Comparison of ENCODE assay signal across 1 cellular context in genomic region chr16:20900299-20901067, GRCh38.
TF ChIP-seq lines count a peak whose summit lies in the region.

TSS of gene DCUN1D3 (minus strand) at chr16:20900358. CDS start at chr16:20862538, 37,820 bp downstream.
TSS of gene LYRM1 (plus strand) at chr16:20900771. CDS start at chr16:20915556, 14,785 bp downstream.

TF ChIP-seq in HEK293, 187 proteins besides CTCF, POLR2A, EP300 and RAD21 (continued from another document and continues in another):
- peak; percentile 100 for TF ChIP-seq PRDM10 (tag by site-specific recombination; IDR thresholded peaks at IDR 0.05)
- TF ChIP-seq SETDB1 (IDR thresholded peaks at IDR 0.05; ENCODE audit: insufficient read length, low read length) = no peak
- peak; percentile 24; the same call in 1 of the 2 replicates for TF ChIP-seq ZNF394 (tag by site-specific recombination; IDR thresholded peaks at IDR 0.05; ENCODE audit: borderline replicate concordance)
- TF ChIP-seq ZNF341 (tag by site-specific recombination; IDR thresholded peaks at IDR 0.05; ENCODE audit: low read depth) = peak; percentile 58
- peak; percentile 76; the same call in 1 of the 2 replicates for TF ChIP-seq ZNF600 (tag by site-specific recombination; IDR thresholded peaks at IDR 0.05)
- TF ChIP-seq ZNF501 (tag by site-specific recombination; IDR thresholded peaks at IDR 0.05) = peak; percentile 71; the same call in 1 of the 2 replicates
- peak; percentile 97 for TF ChIP-seq ZBTB17 (tag by site-specific recombination; IDR thresholded peaks at IDR 0.05)
- TF ChIP-seq ZNF157 (tag by site-specific recombination; IDR thresholded peaks at IDR 0.05) = no peak
- TF ChIP-seq ZNF23 (tag by site-specific recombination; IDR thresholded peaks at IDR 0.05; ENCODE audit: borderline replicate concordance) = 0 out of 2 replicates have a peak, but pooled peaks have one; percentile 23
- TF ChIP-seq ZNF311 (tag by site-specific recombination; IDR thresholded peaks at IDR 0.05; ENCODE audit: borderline replicate concordance) = no peak
- peak; percentile 100 for TF ChIP-seq ZNF362 (tag by site-specific recombination; IDR thresholded peaks at IDR 0.05)
- no peak; the same call in 1 of the 2 replicates for TF ChIP-seq ZNF843 (tag by site-specific recombination; IDR thresholded peaks at IDR 0.05)
- TF ChIP-seq ZNF623 (tag by site-specific recombination; IDR thresholded peaks at IDR 0.05) = peak; percentile 12; the same call in 1 of the 2 replicates
- TF ChIP-seq PRDM4 (tag by site-specific recombination; IDR thresholded peaks at IDR 0.05) = no peak; the same call in 1 of the 2 replicates
- TF ChIP-seq ZSCAN16 (tag by site-specific recombination; IDR thresholded peaks at IDR 0.05) = no peak
- peak; percentile 57; the same call in 1 of the 2 replicates for TF ChIP-seq ZNF785 (tag by site-specific recombination; IDR thresholded peaks at IDR 0.05)
- no peak for TF ChIP-seq ZSCAN18 (tag by site-specific recombination; IDR thresholded peaks at IDR 0.05)
- no peak for TF ChIP-seq ZNF354C (tag by site-specific recombination; IDR thresholded peaks at IDR 0.05; ENCODE audit: borderline replicate concordance, low read depth)
- TF ChIP-seq ZBTB8A (tag by site-specific recombination; IDR thresholded peaks at IDR 0.05) = peak; percentile 75
- TF ChIP-seq ZNF549 (tag by site-specific recombination; IDR thresholded peaks at IDR 0.05) = no peak
- no peak for TF ChIP-seq ZNF670 (tag by site-specific recombination; IDR thresholded peaks at IDR 0.05; ENCODE audit: low read depth)
- 0 out of 2 replicates have a peak, but pooled peaks have one; percentile 14 for TF ChIP-seq ZNF18 (tag by site-specific recombination; IDR thresholded peaks at IDR 0.05)
- no peak for TF ChIP-seq ZNF792 (tag by site-specific recombination; IDR thresholded peaks at IDR 0.05)
- TF ChIP-seq ZNF555 (tag by site-specific recombination; conservative IDR thresholded peaks at IDR 0.05) = no peak
- no peak for TF ChIP-seq ZNF645 (tag by site-specific recombination; IDR thresholded peaks at IDR 0.05)
- TF ChIP-seq ZNF223 (tag by site-specific recombination; IDR thresholded peaks at IDR 0.05) = no peak
- TF ChIP-seq ZNF239 (tag by site-specific recombination; IDR thresholded peaks at IDR 0.05) = no peak
- no peak for TF ChIP-seq ZNF302 (tag by site-specific recombination; IDR thresholded peaks at IDR 0.05; ENCODE audit: low read depth)
- peak; percentile 77 for TF ChIP-seq ZNF335 (tag by site-specific recombination; conservative IDR thresholded peaks at IDR 0.05)
- no peak for TF ChIP-seq ZNF19 (tag by site-specific recombination; IDR thresholded peaks at IDR 0.05; ENCODE audit: low read depth)
- TF ChIP-seq ZNF544 (tag by site-specific recombination; IDR thresholded peaks at IDR 0.05) = no peak
- TF ChIP-seq ZNF658 (tag by site-specific recombination; IDR thresholded peaks at IDR 0.05) = no peak
- TF ChIP-seq ZNF169 (tag by site-specific recombination; IDR thresholded peaks at IDR 0.05) = no peak
- 0 out of 2 replicates have a peak, but pooled peaks have one; percentile 44 for TF ChIP-seq HOXD13 (CRISPR knock-in tag; IDR thresholded peaks at IDR 0.05; ENCODE audit: borderline replicate concordance)
- no peak for TF ChIP-seq BCL6B (tag by site-specific recombination; IDR thresholded peaks at IDR 0.05)
- peak; percentile 88 for TF ChIP-seq SP7 (tag by site-specific recombination; IDR thresholded peaks at IDR 0.05)
- no peak for TF ChIP-seq ZNF138 (tag by site-specific recombination; IDR thresholded peaks at IDR 0.05; ENCODE audit: borderline replicate concordance)
- TF ChIP-seq ZBTB11 (tag by site-specific recombination; conservative IDR thresholded peaks at IDR 0.05; ENCODE audit: low read depth) = peak; percentile 73
- TF ChIP-seq ZNF426 (tag by site-specific recombination; IDR thresholded peaks at IDR 0.05) = no peak
- no peak for TF ChIP-seq ZNF37A (tag by site-specific recombination; IDR thresholded peaks at IDR 0.05)
- no peak; the same call in 1 of the 2 replicates for TF ChIP-seq ZSCAN4 (tag by site-specific recombination; IDR thresholded peaks at IDR 0.05)
- TF ChIP-seq IKZF3 (tag by site-specific recombination; IDR thresholded peaks at IDR 0.05) = peak; percentile 100
- TF ChIP-seq ZNF560 (tag by site-specific recombination; IDR thresholded peaks at IDR 0.05; ENCODE audit: borderline replicate concordance) = no peak
- peak; percentile 86 for TF ChIP-seq ZEB2 (tag by site-specific recombination; IDR thresholded peaks at IDR 0.05)
- TF ChIP-seq PRDM1 (tag by site-specific recombination; IDR thresholded peaks at IDR 0.05) = no peak
- TF ChIP-seq OSR2 (tag by site-specific recombination; IDR thresholded peaks at IDR 0.05) = no peak
- TF ChIP-seq EGR2 (tag by site-specific recombination; IDR thresholded peaks at IDR 0.05; ENCODE audit: low read depth) = peak; percentile 83
- no peak for TF ChIP-seq ZNF112 (tag by site-specific recombination; IDR thresholded peaks at IDR 0.05)
- no peak; the same call in 1 of the 2 replicates for TF ChIP-seq ZNF768 (tag by site-specific recombination; IDR thresholded peaks at IDR 0.05)
- TF ChIP-seq SP3 (tag by site-specific recombination; IDR thresholded peaks at IDR 0.05) = peak; percentile 91
